In genomic region chr2:222155003-222155664, GRCh38 we compare ENCODE assay signal across 8 cellular contexts.
DNase-seq lines count a peak whose midpoint lies in the region; ATAC-seq and TF ChIP-seq lines count a peak whose summit lies in the region.
"Not testable (repeated sequence)": the region's sequence is repeated elsewhere in the genome, so short reads cannot be mapped to it uniquely, and the experiment has no call there.

No MANE protein-coding gene starts in this region.

- CTCF ChIA-PET in Caco-2 (lab: Charles Lee); WTC11 (lab: Charles Lee): not testable (repeated sequence)

- H3K9ac ChIP-seq in HUES48 (ENCODE audit: low read depth, low read length); smooth muscle cell (ENCODE audit: low read depth): not testable (repeated sequence)

- not testable (repeated sequence) for H3K79me2 ChIP-seq in smooth muscle cell (ENCODE audit: low read depth)

- H3K36me3 Mint-ChIP-seq in Caco-2 (ENCODE audit: insufficient read depth, unreplicated experiment); WTC11; endothelial cell (ENCODE audit: low read depth, unreplicated experiment); nephron (ENCODE audit: low read depth): not testable (repeated sequence)

- not testable (repeated sequence) for H3K4me1 ChIP-seq in Caco-2; HUES48 (ENCODE audit: control insufficient read depth, insufficient read depth, low read length); smooth muscle cell (ENCODE audit: low read depth)

- H3K27me3 Mint-ChIP-seq in Caco-2 (ENCODE audit: insufficient read depth, unreplicated experiment); WTC11 (ENCODE audit: low read depth); endothelial cell (ENCODE audit: unreplicated experiment); nephron (ENCODE audit: low read depth): not testable (repeated sequence)

- H3K4me2 ChIP-seq in smooth muscle cell = not testable (repeated sequence)

- not testable (repeated sequence) for TF ChIP-seq CTCF in Caco-2 (IDR thresholded peaks at IDR 0.05; ENCODE audit: insufficient read depth in 1 of 2, low read depth in 1 of 2, low read length in 1 of 2, severe bottlenecking in 1 of 2, unreplicated experiment in 1 of 2); WTC11 (IDR thresholded peaks at IDR 0.05); endothelial cell (IDR thresholded peaks at IDR 0.05; ENCODE audit: unreplicated experiment); nephron (IDR thresholded peaks at IDR 0.05; ENCODE audit: unreplicated experiment in 3 of 3); smooth muscle cell (IDR thresholded peaks at IDR 0.05; ENCODE audit: borderline replicate concordance, insufficient read depth, poor library complexity, severe bottlenecking)

- POLR2A ChIA-PET in Caco-2 (lab: Charles Lee); WTC11 (lab: Charles Lee): not testable (repeated sequence)

- H3K9me3 ChIP-seq in Caco-2; HUES48 (ENCODE audit: control insufficient read depth, insufficient read depth, low read length); smooth muscle cell (replicated peaks; ENCODE audit: low read depth): not testable (repeated sequence)

- DNase-seq in Caco-2 (peak; percentile 37 to 56), NCI-H748 (lab: John Stamatoyannopoulos, UW; ENCODE audit: unreplicated experiment) (peak; percentile 54), WTC11 (ENCODE audit: low spot score) (peak; percentile 63), endothelial cell (ENCODE audit: low spot score) (peak; percentile 4)
- not testable (repeated sequence) for DNase-seq in smooth muscle cell (lab: John Stamatoyannopoulos, UW; ENCODE audit: unreplicated experiment)

- H3K36me3 ChIP-seq in Caco-2 (ENCODE audit: control insufficient read depth, insufficient read depth, low read length); HUES48 (ENCODE audit: control insufficient read depth, insufficient read depth, low read length); smooth muscle cell (ENCODE audit: low read depth): not testable (repeated sequence)

- peak overlapping the region; percentile 25 for H3K27ac Mint-ChIP-seq in Caco-2 (ENCODE audit: unreplicated experiment)
- H3K27ac Mint-ChIP-seq in WTC11 = 0 out of 2 replicates have a peak overlapping the region, but pooled peaks have one; percentile 65
- not testable (repeated sequence) for H3K27ac Mint-ChIP-seq in endothelial cell (ENCODE audit: unreplicated experiment)
- H3K27ac Mint-ChIP-seq in nephron = peak overlapping the region in 1 of 3 experiments; percentile 64

- H4K20me1 ChIP-seq in smooth muscle cell (ENCODE audit: low read depth) = not testable (repeated sequence)

- BruUV-seq in Caco-2 (replicated peaks; lab: Mats Ljungman, UMichigan) = not testable (repeated sequence)

- H3K4me3 Mint-ChIP-seq in Caco-2 (ENCODE audit: unreplicated experiment) (peak overlapping the region; percentile 84), WTC11 (peak overlapping the region; percentile 87), endothelial cell (ENCODE audit: unreplicated experiment) (peak overlapping the region; percentile 75), nephron (peak overlapping the region; percentile 74 to 85 (median 76))

- H3F3A ChIP-seq in smooth muscle cell (ENCODE audit: low read depth) = not testable (repeated sequence)

- H2AFZ ChIP-seq in smooth muscle cell (ENCODE audit: low read depth) = not testable (repeated sequence)

- not testable (repeated sequence) for H3K4me1 Mint-ChIP-seq in Caco-2 (ENCODE audit: low read depth, unreplicated experiment); endothelial cell (ENCODE audit: unreplicated experiment); nephron
- H3K4me1 Mint-ChIP-seq in WTC11 = peaks cover 13% of the 10 kb centered on the region

- not testable (repeated sequence) for H3K27me3 ChIP-seq in Caco-2 (replicated peaks; ENCODE audit: control insufficient read depth, insufficient read depth, low read length); HUES48 (ENCODE audit: control insufficient read depth, insufficient read depth, low read length); smooth muscle cell (ENCODE audit: low read depth)

- peak overlapping the region; percentile 35 for H3K27ac ChIP-seq in HUES48 (ENCODE audit: low read depth, low read length)
- not testable (repeated sequence) for H3K27ac ChIP-seq in smooth muscle cell (ENCODE audit: low read depth)

- H3K9me3 Mint-ChIP-seq in Caco-2 (ENCODE audit: unreplicated experiment); WTC11; endothelial cell (ENCODE audit: unreplicated experiment); nephron: not testable (repeated sequence)

- not testable (repeated sequence) for ATAC-seq in WTC11

- H3K4me3 ChIP-seq in Caco-2 (ENCODE audit: low read depth, low read length) (peak overlapping the region; percentile 32), HUES48 (ENCODE audit: low read depth, low read length) (peak overlapping the region; percentile 53), iPS-11a (ENCODE audit: low read depth, low read length) (peak overlapping the region; percentile 17), smooth muscle cell (peak overlapping the region; percentile 21)

- intact Hi-C loops in Caco-2 (cut with micrococcal nuclease; ENCODE audit: unreplicated experiment) = not testable (repeated sequence)

- WGBS in smooth muscle cell (ENCODE audit: low lambda C conversion rate) = 65% methylated on average over 24 of the region's 27 CpGs
